In the genomic region with DNA sequence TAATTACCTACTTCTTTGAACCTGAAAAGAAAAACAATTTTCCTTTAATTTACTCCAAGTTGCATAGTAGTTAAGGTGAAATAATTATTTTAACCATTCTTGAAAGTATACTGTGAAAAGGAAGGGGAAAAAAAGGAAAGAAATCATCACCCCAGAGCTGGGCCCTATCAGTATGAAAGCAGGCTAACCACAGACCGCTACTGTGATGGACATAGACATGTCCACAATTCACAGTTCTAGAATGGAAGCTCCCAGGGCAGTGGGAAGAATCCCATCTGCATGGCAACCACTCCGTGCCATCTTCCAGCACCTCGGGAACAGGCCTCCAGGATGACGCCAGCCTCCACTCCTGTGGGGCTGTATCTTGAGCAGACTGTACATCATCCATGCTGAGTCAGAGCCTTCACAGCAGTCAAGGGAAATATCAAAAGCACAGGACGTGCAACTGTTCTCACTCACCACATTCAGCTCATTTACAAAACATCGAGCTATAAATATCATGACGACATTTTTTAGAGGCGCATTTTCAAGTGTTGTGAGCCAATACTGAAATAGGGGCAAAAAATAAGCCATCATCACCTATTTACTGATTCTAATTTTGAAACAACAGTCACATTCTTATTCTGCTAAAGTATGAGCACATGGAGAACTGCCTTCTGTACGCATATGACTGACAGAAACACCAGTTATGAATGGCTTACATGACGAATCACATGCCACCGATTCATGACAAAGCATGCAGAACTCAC, we compare ENCODE assay signal across 12 cellular contexts.
DNase-seq lines count a peak whose midpoint lies in the region; ATAC-seq, FAIRE-seq and TF ChIP-seq lines count a peak whose summit lies in the region.
"Had no signal": no experiment of that assay in that cellular context is flagged by ENCODE, and none has a peak within 500 bp of the region (broad histone marks: within the 10 kb centered on the region; RNA-seq: fewer than 3 reads in every experiment).

No MANE protein-coding gene starts in this region.

- 75% methylated on average over 7 of the region's 11 CpGs for WGBS in right lobe of liver (ENCODE audit: insufficient coverage, low coverage, low lambda C conversion rate, missing lambda C conversion rate)
- whole genome bisulfite sequencing in HepG2 (ENCODE audit: low lambda C conversion rate) = 94% methylated on average over 8 of the region's 11 CpGs

- CTCF ChIA-PET in HepG2 (lab: Yijun Ruan, JAX; ENCODE audit: low intra/inter-chr PET ratio, low total read pairs) = no interaction called here

- H3K27me3 ChIP-seq in right lobe of liver = no peaks in the 10 kb centered on the region
- no peaks in the 10 kb centered on the region for H3K27me3 ChIP-seq in HepG2 (ENCODE audit: control insufficient read depth in 1 of 2, insufficient read depth in 2 of 2, low read length in 2 of 2)
- peaks cover 2% of the 10 kb centered on the region for H3K27me3 ChIP-seq in layer of hippocampus (ENCODE audit: control insufficient read depth, insufficient read depth, low read length)
- no peaks in the 10 kb centered on the region for H3K27me3 ChIP-seq in upper lobe of right lung
- H3K27me3 ChIP-seq: sigmoid colon had no signal

- TF ChIP-seq CTCF in right lobe of liver (IDR thresholded peaks at IDR 0.05) = no peak
- TF ChIP-seq CTCF in HepG2 (CRISPR knock-in tag; IDR thresholded peaks at IDR 0.05) = no peak
- TF ChIP-seq CTCF in upper lobe of right lung (IDR thresholded peaks at IDR 0.05) = no peak

- no peaks in the 10 kb centered on the region for H3K9me3 ChIP-seq in right lobe of liver
- H3K9me3 ChIP-seq in HepG2 (ENCODE audit: low read length) = no peaks in the 10 kb centered on the region
- H3K9me3 ChIP-seq in upper lobe of right lung = no peaks in the 10 kb centered on the region
- H3K9me3 ChIP-seq: sigmoid colon had no signal

- no peaks in the 10 kb centered on the region for H3K36me3 ChIP-seq in right lobe of liver
- no peaks in the 10 kb centered on the region for H3K36me3 ChIP-seq in HepG2 (replicated peaks in 1 of 2; ENCODE audit: control insufficient read depth in 1 of 2, insufficient read depth in 2 of 2, low read length in 2 of 2)
- no peaks in the 10 kb centered on the region for H3K36me3 ChIP-seq in upper lobe of right lung
- H3K36me3 ChIP-seq: sigmoid colon had no signal

- H2AFZ ChIP-seq in HepG2 (ENCODE audit: low read length) = no peak overlapping the region

- FAIRE-seq in HepG2 (lab: Jason Lieb, UNC) = no peak

- H3K4me2 ChIP-seq in HepG2 (ENCODE audit: low read depth, low read length) = no peak overlapping the region

- POLR2A ChIA-PET in HepG2 (lab: Yijun Ruan, JAX) = no interaction called here

- TF ChIP-seq EP300 in HepG2 (IDR thresholded peaks at IDR 0.05; ENCODE audit: low read depth in 2 of 2, low read length in 2 of 2) (no peak), HepG2 (CRISPR knock-in tag; IDR thresholded peaks at IDR 0.05; ENCODE audit: borderline replicate concordance) (no peak)

- in situ Hi-C loops in HepG2 (cut with HindIII; ENCODE audit: extremely low pct_ligation_motif_present, low pct_unique_long_range_greater_than_20kb) = no loop called here

- TF ChIP-seq POLR2A in right lobe of liver (IDR thresholded peaks at IDR 0.05) (no peak), HepG2 (IDR thresholded peaks at IDR 0.05; ENCODE audit: insufficient read depth in 1 of 2, low read depth in 2 of 2, low read length in 2 of 2) (no peak)

- H3K4me3 ChIP-seq in right lobe of liver (no peak overlapping the region), HepG2 (replicated peaks in 1 of 3; ENCODE audit: insufficient read depth in 1 of 3, low read depth in 2 of 3, low read length in 3 of 3) (no peak overlapping the region), upper lobe of right lung (no peak overlapping the region)
- H3K4me3 ChIP-seq: sigmoid colon had no signal

- intact Hi-C loops in right lobe of liver (cut with DNase I) (no loop called here), HepG2 (cut with micrococcal nuclease; ENCODE audit: unreplicated experiment) (no loop called here), upper lobe of right lung (cut with DNase I) (no loop called here)

- TF ChIP-seq RAD21 in HepG2 (CRISPR knock-in tag; IDR thresholded peaks at IDR 0.05) = no peak

- H3K9ac ChIP-seq in HepG2 (ENCODE audit: insufficient read depth, low read depth, low read length) = no peak overlapping the region

- BruUV-seq in HepG2 (replicated peaks; lab: Mats Ljungman, UMichigan) = no TSS peak

- no peak for DNase-seq in right lobe of liver
- DNase-seq in HepG2 (ENCODE audit: low spot score) = no peak
- DNase-seq in cerebellar cortex (ENCODE audit: low spot score) = peak; percentile 36
- DNase-seq in upper lobe of right lung = no peak
- DNase-seq in NCI-H2196 (lab: John Stamatoyannopoulos, UW; ENCODE audit: unreplicated experiment) = no peak
- no peak for DNase-seq in stimulated activated CD4-positive, alpha-beta T cell treated with anti-CD3 and anti-CD28 coated beads, Interleukin-1b, Interleukin-23, amount 100 ng/mL, for 48 hours
- DNase-seq in activated CD8-positive, alpha-beta memory T cell treated with anti-CD3 and anti-CD28 coated beads, Interleukin-2, amount 50 U/mL, for 4 hours = no peak
- DNase-seq: activated CD4-positive, CD25-positive, alpha-beta regulatory T cell treated with anti-CD3 and anti-CD28 coated beads, Interleukin-2, amount 50 U/mL, for 72 hours; activated effector memory CD4-positive, alpha-beta T cell treated with Interleukin-2 at 50 U/mL for 16 hours; NCI-H524 treated with DMSO at 0.1 percent for 48 hours; sigmoid colon had no signal

- no peaks in the 10 kb centered on the region for H4K20me1 ChIP-seq in HepG2 (ENCODE audit: insufficient read depth, low read length)

- H3K4me1 ChIP-seq in right lobe of liver (no peaks in the 10 kb centered on the region), HepG2 (ENCODE audit: insufficient read depth, low read length) (no peaks in the 10 kb centered on the region), upper lobe of right lung (peaks cover under 1% of the 10 kb centered on the region)

- H3K27ac ChIP-seq in right lobe of liver = no peak overlapping the region
- H3K27ac ChIP-seq in HepG2 (ENCODE audit: extremely low read length, insufficient read depth, low read length) = no peak overlapping the region
- peak overlapping the region; percentile 3 for H3K27ac ChIP-seq in layer of hippocampus (ENCODE audit: low read depth, low read length)
- no peak overlapping the region for H3K27ac ChIP-seq in upper lobe of right lung
- H3K27ac ChIP-seq: sigmoid colon had no signal

- ATAC-seq in right lobe of liver = peak in 3 of 4 donors; percentile 55 to 81 (median 76)
- no peak for ATAC-seq in HepG2
- ATAC-seq in upper lobe of right lung = peak; percentile 39

- H3K79me2 ChIP-seq in HepG2 (ENCODE audit: insufficient read depth, low read length) = no peaks in the 10 kb centered on the region

TF ChIP-seq in HepG2, 621 proteins besides CTCF, POLR2A, EP300 and RAD21:
- TF ChIP-seq ZNF607 (CRISPR knock-in tag; IDR thresholded peaks at IDR 0.05; ENCODE audit: borderline replicate concordance) (no peak), NRL (CRISPR knock-in tag; IDR thresholded peaks at IDR 0.05; ENCODE audit: borderline replicate concordance) (no peak), PHF5A (CRISPR knock-in tag; IDR thresholded peaks at IDR 0.05; ENCODE audit: low read depth, unreplicated experiment) (no peak)
